In the genomic region with DNA sequence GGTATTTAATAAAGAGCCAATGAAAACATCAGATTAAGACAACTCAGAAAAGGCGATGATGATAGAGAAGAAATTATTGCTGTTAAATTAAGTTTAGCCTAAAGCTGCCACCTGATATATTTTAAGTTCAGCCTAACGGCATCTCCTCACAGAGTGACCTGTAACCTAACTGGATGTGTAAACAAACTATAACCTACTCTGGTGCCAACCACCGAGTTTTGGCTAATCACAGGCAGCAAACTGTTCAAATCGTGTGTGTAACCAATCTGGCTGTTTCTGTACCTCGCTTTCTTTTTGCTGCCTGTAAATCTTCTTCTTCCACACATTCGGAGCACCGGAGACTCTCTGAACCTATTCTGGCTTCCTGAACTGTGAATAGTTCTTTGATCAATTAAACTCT, we compare ENCODE assay signal across 17 cellular contexts. TPM values are rescaled to one million over a fixed set of nuclear protein-coding genes. Genes with fewer than 3 reads are reported as not detected.
A peak's percentile ranks its signal among the peaks of the same experiment; 100 is the strongest.
DNase-seq lines count a peak whose midpoint lies in the region; ATAC-seq, FAIRE-seq and TF ChIP-seq lines count a peak whose summit lies in the region.
"Had no signal": no experiment of that assay in that cellular context is flagged by ENCODE, and none has a peak within 500 bp of the region (broad histone marks: within the 10 kb centered on the region; RNA-seq: fewer than 3 reads in every experiment).

No MANE protein-coding gene starts in this region.

- ATAC-seq in PC-3 (peak; percentile 43), HG03175 (IDR thresholded peaks at IDR 0.05; ENCODE audit: unreplicated experiment) (no peak)

- H3F3A ChIP-seq in PC-3 (ENCODE audit: low read length, unreplicated experiment), result peaks cover 4% of the 10 kb centered on the region

- FAIRE-seq in GM12892 (lab: Jason Lieb, UNC), result peak; percentile 54

- H3K79me2 ChIP-seq in PC-3 (ENCODE audit: low read length), result no peaks in the 10 kb centered on the region

- intact Hi-C loops in PC-3 (cut with micrococcal nuclease) (loop anchor here (1.0 kb wide), 1 partner anchor 35 kb away; no protein-coding TSS in a partner anchor), esophagus squamous epithelium (cut with DNase I) (no loop called here), tibial artery (cut with DNase I; ENCODE audit: low total_unique reads) (no loop called here)

- no peaks in the 10 kb centered on the region for H4K20me1 ChIP-seq in PC-3 (ENCODE audit: low read length)

- peak overlapping the region; percentile 87 for H3K9ac ChIP-seq in PC-3 (ENCODE audit: low read length)

- H3K27me3 ChIP-seq in PC-3 (ENCODE audit: low read length), result no peaks in the 10 kb centered on the region
- peaks cover 0 to 2% (median 0%) of the 10 kb centered on the region in 4 donors for H3K27me3 ChIP-seq in esophagus squamous epithelium
- no peaks in the 10 kb centered on the region for H3K27me3 ChIP-seq in tibial artery
- H3K27me3 ChIP-seq in SJCRH30, result no peaks in the 10 kb centered on the region
- H3K27me3 ChIP-seq: SJSA1 had no signal

- no peak for TF ChIP-seq CTCF in PC-3 (conservative IDR thresholded peaks at IDR 0.05; ENCODE audit: low read depth, low read length)
- no peak for TF ChIP-seq CTCF in esophagus squamous epithelium (IDR thresholded peaks at IDR 0.05)
- TF ChIP-seq CTCF in tibial artery (IDR thresholded peaks at IDR 0.05), result no peak

- H3K9me2 ChIP-seq in PC-3 (replicated peaks; ENCODE audit: low read length), result no peaks in the 10 kb centered on the region

- CTCF ChIA-PET in PC-3 (lab: Charles Lee), result no interaction called here

- H2AFZ ChIP-seq in PC-3 (ENCODE audit: low read length), result peak overlapping the region; percentile 41
- H2AFZ ChIP-seq: PC-9 had no signal

- peak overlapping the region; percentile 37 for H3K4me3 ChIP-seq in PC-3 (ENCODE audit: low read length)
- H3K4me3 ChIP-seq in esophagus squamous epithelium, result no peak overlapping the region
- no peak overlapping the region for H3K4me3 ChIP-seq in tibial artery
- no peak overlapping the region for H3K4me3 ChIP-seq in SJCRH30
- H3K4me3 ChIP-seq: PC-9, SJSA1 had no signal

- POLR2A ChIA-PET in PC-3 (lab: Charles Lee; ENCODE audit: unreplicated experiment), result interaction anchor here (1.0 kb wide), 1 partner anchor 34 kb away, joined by 3 read pairs; no protein-coding TSS in a partner anchor

- H3K27ac ChIP-seq in PC-3 (ENCODE audit: low read length), result peak overlapping the region; percentile 98
- H3K27ac ChIP-seq in esophagus squamous epithelium, result peak overlapping the region in 3 of 4 donors; percentile 34 to 52 (median 49)
- peak overlapping the region; percentile 54 to 69 for H3K27ac ChIP-seq in tibial artery
- no peak overlapping the region for H3K27ac ChIP-seq in SJCRH30
- H3K27ac ChIP-seq: PC-9, SJSA1 had no signal

- no peak for DNase-seq in GM12892 (ENCODE audit: insufficient read length)
- peak; percentile 32 for DNase-seq in PC-3
- DNase-seq in esophagus squamous epithelium (lab: John Stamatoyannopoulos, UW), result no peak
- no peak for DNase-seq in tibial artery
- DNase-seq in HT-29 (ENCODE audit: low spot score), result no peak
- DNase-seq in SJCRH30, result no peak
- DNase-seq: C1 segment of cervical spinal cord, DMS79, KG1, MV-4-11, NCI-H1694 treated with DMSO at 0.1 percent for 48 hours, NCI-H510A, NCI-H774, SW 1271 had no signal

- H3K4me1 ChIP-seq in PC-3 (ENCODE audit: insufficient read depth, low read length) (peaks cover 31% of the 10 kb centered on the region), esophagus squamous epithelium (peaks cover 3 to 20% (median 5%) of the 10 kb centered on the region in 3 donors), tibial artery (peaks cover 0 to 23% (median 1%) of the 10 kb centered on the region in 4 donors), SJCRH30 (no peaks in the 10 kb centered on the region)
- H3K4me1 ChIP-seq: SJSA1 had no signal

- H3K36me3 ChIP-seq in PC-3 (ENCODE audit: low read depth, low read length), result no peaks in the 10 kb centered on the region
- H3K36me3 ChIP-seq in esophagus squamous epithelium, result no peaks in the 10 kb centered on the region
- H3K36me3 ChIP-seq in tibial artery, result no peaks in the 10 kb centered on the region
- no peaks in the 10 kb centered on the region for H3K36me3 ChIP-seq in SJCRH30
- H3K36me3 ChIP-seq: SJSA1 had no signal

- 50 to 64% methylated on average over 7 of the region's 7 CpGs for WGBS in esophagus squamous epithelium, 2 donors

- no peaks in the 10 kb centered on the region for H3K9me3 ChIP-seq in PC-3 (ENCODE audit: low read length)
- H3K9me3 ChIP-seq in esophagus squamous epithelium, result no peaks in the 10 kb centered on the region
- no peaks in the 10 kb centered on the region for H3K9me3 ChIP-seq in tibial artery
- H3K9me3 ChIP-seq in SJCRH30 (replicated peaks), result no peaks in the 10 kb centered on the region
- H3K9me3 ChIP-seq: SJSA1 had no signal

- TSS peak; percentile 83 for BruUV-seq in PC-3 (replicated peaks; lab: Mats Ljungman, UMichigan)

- peak overlapping the region; percentile 81 for H3K4me2 ChIP-seq in PC-3 (ENCODE audit: low read length)
- H3K4me2 ChIP-seq: PC-9 had no signal

- no peak for TF ChIP-seq POLR2A in GM12892 (IDR thresholded peaks at IDR 0.05; ENCODE audit: low read depth, low read length)
- TF ChIP-seq POLR2A in esophagus squamous epithelium (IDR thresholded peaks at IDR 0.05), result no peak

RNA-seq across cellular contexts. Expression of a gene that starts 37.8 kb away (rescaled TPM):
- 29.4 TPM for polyA plus RNA-seq in GM12892 (2012; ENCODE audit: missing spikeins)
- total RNA-seq in PC-3 (2014; rRNA removed) (29.5 and 44.7 TPM in 2 replicates), esophagus squamous epithelium (10 to 100 TPM; 21.6 to 37.6 (median 28.9) TPM)
- 9.1 and 12.8 TPM in 2 replicates for total RNA-seq in HT-29 (2014; rRNA removed; shearing (Covaris generic))
- 21.8 and 28.9 TPM in 2 replicates for total RNA-seq in SJCRH30 (2014; rRNA removed; shearing (Covaris generic))
